1 cellular context compared by ENCODE assay signal in genomic region chr7:123655614-123656013, GRCh38.
TF ChIP-seq lines count a peak whose summit lies in the region.

Gene LMOD2 (plus strand): TSS chr7:123655866. CDS start chr7:123655964, 98 bp downstream.

TF ChIP-seq in K562, 482 proteins besides CTCF, POLR2A, EP300 and RAD21:
- TF ChIP-seq TFAP4 (CRISPR knock-in tag; IDR thresholded peaks at IDR 0.05; ENCODE audit: borderline replicate concordance), result no peak
